ENCODE assay signal across 8 cellular contexts in the genomic region with DNA sequence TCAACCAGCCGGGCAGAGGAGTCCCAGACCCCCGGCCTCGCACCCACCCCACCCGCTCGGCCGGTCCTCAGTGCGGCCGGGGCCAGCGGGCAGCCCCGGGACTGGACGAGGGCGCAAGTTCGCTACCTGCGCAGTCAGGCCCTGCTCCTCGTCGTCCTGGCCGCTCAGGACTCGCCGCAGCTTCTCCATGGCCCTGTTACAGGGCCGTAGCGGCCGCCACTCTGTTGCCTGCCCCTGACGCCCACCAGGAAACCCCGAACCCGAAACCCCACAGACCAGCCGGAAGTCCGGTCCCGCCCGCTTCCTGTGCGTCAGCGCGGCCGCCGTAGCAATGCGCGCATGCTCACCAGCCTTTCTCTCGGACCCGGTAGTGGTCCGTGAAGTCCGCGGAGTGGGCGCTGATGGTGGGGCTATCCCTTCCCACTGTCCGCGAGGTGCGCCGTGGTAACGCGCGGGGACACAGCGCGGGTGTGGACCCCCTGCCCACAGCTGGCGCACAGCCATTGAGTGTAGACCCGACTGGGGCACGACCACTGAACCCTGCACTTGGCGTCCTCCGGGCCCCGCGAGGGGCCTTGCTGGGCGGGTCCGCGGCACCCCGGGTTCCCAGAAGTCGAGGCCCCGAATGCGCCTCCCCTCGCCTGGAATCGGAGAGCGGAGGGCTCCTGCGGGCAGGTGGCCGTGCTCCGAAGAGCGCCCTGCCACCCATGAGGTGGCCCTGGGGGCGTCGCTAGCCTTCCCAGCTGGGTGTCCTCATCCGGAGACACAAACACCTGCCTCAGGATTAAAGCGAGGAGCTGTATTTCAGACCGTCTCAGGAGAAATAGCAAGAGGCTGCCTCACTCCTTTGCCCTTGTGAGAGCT. TPM values are rescaled to one million over a fixed set of nuclear protein-coding genes. Genes with fewer than 3 reads are reported as not detected.
DNase-seq lines count a peak whose midpoint lies in the region; ATAC-seq and TF ChIP-seq lines count a peak whose summit lies in the region.

TSS of gene SFT2D1 (minus strand) at position 253 of the 864 bp plus-strand sequence. CDS start at position 189, 64 bp downstream.

- H3K4me3 Mint-ChIP-seq in WTC11: peak within 1 kb of the TSS; percentile 84

- H3K27me3 Mint-ChIP-seq in WTC11 (ENCODE audit: low read depth): peaks cover 3% of the 10 kb centered on the region; the same call in 1 of the 2 replicates

- CTCF ChIA-PET in WTC11 (lab: Charles Lee): interaction anchor here (0.9 to 2.2 kb wide), 3 partner anchors 29 to 58 kb away, joined by 6 to 10 read pairs (median 7); no protein-coding TSS in a partner anchor

- ATAC-seq in GM18519 (IDR thresholded peaks at IDR 0.05; ENCODE audit: low FRiP score, unreplicated experiment) (peak; percentile 81), HG03045 (IDR thresholded peaks at IDR 0.05; ENCODE audit: unreplicated experiment) (peak; percentile 96), WTC11 (peak; percentile 87)

- H3K9me3 Mint-ChIP-seq in WTC11: no peaks in the 10 kb centered on the region

- TF ChIP-seq CTCF in WTC11 (IDR thresholded peaks at IDR 0.05) (no peak), cardiac fibroblast (IDR thresholded peaks at IDR 0.05; ENCODE audit: low read depth, low read length) (no peak)

- H3K27ac Mint-ChIP-seq in WTC11: peak within 1 kb of the TSS; percentile 86

- H3K36me3 Mint-ChIP-seq in WTC11: peaks cover 3% of the 10 kb centered on the region; the same call in 1 of the 2 replicates

- peak within 1 kb of the TSS; percentile 98 to 99 for H3K4me3 ChIP-seq in cardiac fibroblast (replicated peaks in 1 of 2; ENCODE audit: low read depth in 2 of 2, low read length in 2 of 2)

- DNase-seq in A172 (ENCODE audit: low spot score) (peak; percentile 57), NCI-H2171 (lab: John Stamatoyannopoulos, UW) (peak; percentile 46), WTC11 (ENCODE audit: low spot score) (peak; percentile 77), cardiac fibroblast (ENCODE audit: low read depth in 2 of 2) (peak; percentile 73 to 92), iris pigment epithelial cell (ENCODE audit: low read depth) (peak; percentile 77)
- DNase-seq in stimulated activated CD4-positive, alpha-beta T cell treated with anti-CD3 and anti-CD28 coated beads, Interleukin-12 subunit alpha, Interleukin-12 subunit beta, amount 100 ng/mL, for 24 hours (ENCODE audit: low read depth in 2 of 2): peak; percentile 69 to 79

- H3K4me1 Mint-ChIP-seq in WTC11: peaks cover 15% of the 10 kb centered on the region

- POLR2A ChIA-PET in WTC11 (lab: Charles Lee): interaction anchor here (0.7 kb wide), 1 partner anchor 1298 kb away, joined by 4 read pairs; no protein-coding TSS in a partner anchor

TF ChIP-seq in WTC11, 78 proteins besides CTCF, POLR2A, EP300 and RAD21 (continues in another document):
- TF ChIP-seq ARID4B (CRISPR knock-in tag; IDR thresholded peaks at IDR 0.05; ENCODE audit: borderline replicate concordance) (peak; percentile 61; the same call in 1 of the 2 replicates), FOXK1 (CRISPR knock-in tag; IDR thresholded peaks at IDR 0.05) (peak; percentile 76), SMAD4 (CRISPR knock-in tag; IDR thresholded peaks at IDR 0.05) (no peak), EMX1 (CRISPR knock-in tag; IDR thresholded peaks at IDR 0.05) (no peak), ETV6 (CRISPR knock-in tag; IDR thresholded peaks at IDR 0.05) (peak; percentile 64), FOXP1 (CRISPR knock-in tag; IDR thresholded peaks at IDR 0.05; ENCODE audit: borderline replicate concordance) (peak; percentile 81; the same call in 1 of the 2 replicates), PRRX2 (CRISPR knock-in tag; IDR thresholded peaks at IDR 0.05) (no peak), ZNF532 (CRISPR knock-in tag; IDR thresholded peaks at IDR 0.05; ENCODE audit: borderline replicate concordance) (no peak), ZMAT4 (CRISPR knock-in tag; IDR thresholded peaks at IDR 0.05) (no peak), CDX4 (CRISPR knock-in tag; IDR thresholded peaks at IDR 0.05; ENCODE audit: borderline replicate concordance) (no peak)
- TF ChIP-seq, protein P1, sequence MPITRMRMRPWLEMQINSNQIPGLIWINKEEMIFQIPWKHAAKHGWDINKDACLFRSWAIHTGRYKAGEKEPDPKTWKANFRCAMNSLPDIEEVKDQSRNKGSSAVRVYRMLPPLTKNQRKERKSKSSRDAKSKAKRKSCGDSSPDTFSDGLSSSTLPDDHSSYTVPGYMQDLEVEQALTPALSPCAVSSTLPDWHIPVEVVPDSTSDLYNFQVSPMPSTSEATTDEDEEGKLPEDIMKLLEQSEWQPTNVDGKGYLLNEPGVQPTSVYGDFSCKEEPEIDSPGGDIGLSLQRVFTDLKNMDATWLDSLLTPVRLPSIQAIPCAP (CRISPR knock-in tag; IDR thresholded peaks at IDR 0.05): no peak

RNA-seq across cellular contexts. Expression of gene SFT2D1, which starts in this region (rescaled TPM):
- total RNA-seq in A172 (2014; rRNA removed; shearing (Covaris generic)): 41.8 and 60.3 TPM in 2 replicates
- total RNA-seq in WTC11 (2021): 48.0 to 53.1 TPM (median 49.4 TPM) in 3 replicates

Comparison
In these comparisons a context has a peak if more than half of its experiments do, and no peak if none do; other contexts are left out.
1. Peak in every context shown above with its lines: DNase-seq, ATAC-seq and H3K4me3 ChIP-seq.